In genomic region chr5:17355585-17356346, GRCh38 we compare ENCODE assay signal across 20 cellular contexts.
DNase-seq lines count a peak whose midpoint lies in the region; ATAC-seq and TF ChIP-seq lines count a peak whose summit lies in the region.
"Had no signal": no experiment of that assay in that cellular context is flagged by ENCODE, and none has a peak within 500 bp of the region (broad histone marks: within the 10 kb centered on the region; RNA-seq: fewer than 3 reads in every experiment).

No MANE protein-coding gene starts in this region.

- DNase-seq in AG10803 (ENCODE audit: low read depth) (peak; percentile 72), M059J (ENCODE audit: low read depth) (peak; percentile 81), chondrocyte (ENCODE audit: low spot score) (no peak), memory B cell (ENCODE audit: low spot score in 2 of 2) (peak in 1 of 2 donors; percentile 14), AG20443 (ENCODE audit: low spot score) (no peak), thyroid gland (no peak)
- no peak for DNase-seq in activated CD4-positive, CD25-positive, alpha-beta regulatory T cell (lab: John Stamatoyannopoulos, UW)
- no peak for DNase-seq in activated T-helper 1 cell treated with anti-CD3 and anti-CD28 coated beads, Interleukin-12 subunit alpha, Interleukin-12 subunit beta, Interleukin-2, Interleukin-4 antibody, amounts not matched to agents 30 ng/mL and 10 ng/mL and 1 ng/mL, durations not matched to agents 14 hours and 24 hours and 36 hours (ENCODE audit: low spot score)
- DNase-seq: activated CD4-positive, alpha-beta T cell treated with anti-CD3 and anti-CD28 coated beads, Interleukin-2, amount 10 ng/mL, durations not matched to agents 7 days and 5 days; C1 segment of cervical spinal cord; erythroblast; H7; midbrain; NCI-H1105 treated with DMSO at 0.1 percent for 48 hours; NCI-H446 treated with DMSO at 0.1 percent for 48 hours; posterior cingulate gyrus; stimulated activated CD4-positive, alpha-beta T cell treated with anti-CD3 and anti-CD28 coated beads, Interleukin-2, amount 100 ng/mL, for 24 hours; T-cell had no signal

- ATAC-seq in memory B cell (ENCODE audit: low read depth): peak; percentile 90
- ATAC-seq: T-cell had no signal

- H3K27me3 Mint-ChIP-seq in chondrocyte (ENCODE audit: low read depth) (no peaks in the 10 kb centered on the region), memory B cell (no peaks in the 10 kb centered on the region)
- no peaks in the 10 kb centered on the region for H3K27me3 Mint-ChIP-seq in activated T-helper 1 cell treated with anti-CD3 and anti-CD28 coated beads, Interleukin-12 subunit alpha, Interleukin-12 subunit beta, Interleukin-2, Interleukin-4 antibody, amounts not matched to agents 30 ng/mL and 10 ng/mL and 1 ng/mL, durations not matched to agents 14 hours and 24 hours and 36 hours (ENCODE audit: insufficient read depth)
- H3K27me3 Mint-ChIP-seq: activated CD4-positive, alpha-beta T cell treated with anti-CD3 and anti-CD28 coated beads, Interleukin-2, amount 10 ng/mL, durations not matched to agents 7 days and 5 days; T-cell had no signal

- TF ChIP-seq POLR2A in thyroid gland (IDR thresholded peaks at IDR 0.05): no peak

- TF ChIP-seq CTCF in AG10803 (conservative IDR thresholded peaks at IDR 0.05; ENCODE audit: low read length) (no peak), chondrocyte (IDR thresholded peaks at IDR 0.05) (no peak), thyroid gland (IDR thresholded peaks at IDR 0.05) (no peak)

- H3K27me3 ChIP-seq in thyroid gland: no peaks in the 10 kb centered on the region
- H3K27me3 ChIP-seq: vagina had no signal

- no peak overlapping the region for H3K4me3 ChIP-seq in AG10803 (ENCODE audit: low read length)
- H3K4me3 ChIP-seq in thyroid gland (replicated peaks in 1 of 3): no peak overlapping the region
- H3K4me3 ChIP-seq: vagina had no signal

- intact Hi-C loops in thyroid gland (cut with DNase I): no loop called here
- intact Hi-C loops in activated T-helper 1 cell treated with anti-CD3 and anti-CD28 coated beads, Interleukin-12 subunit alpha, Interleukin-12 subunit beta, Interleukin-2, Interleukin-4 antibody, amounts not matched to agents 30 ng/mL and 10 ng/mL and 1 ng/mL, durations not matched to agents 14 hours and 24 hours and 36 hours (cut with micrococcal nuclease): no loop called here

- H3K27ac Mint-ChIP-seq in chondrocyte (ENCODE audit: unreplicated experiment) (peak overlapping the region; percentile 57), memory B cell (peak overlapping the region; percentile 76)
- H3K27ac Mint-ChIP-seq in activated T-helper 1 cell treated with anti-CD3 and anti-CD28 coated beads, Interleukin-12 subunit alpha, Interleukin-12 subunit beta, Interleukin-2, Interleukin-4 antibody, amounts not matched to agents 30 ng/mL and 10 ng/mL and 1 ng/mL, durations not matched to agents 14 hours and 24 hours and 36 hours: no peak overlapping the region
- H3K27ac Mint-ChIP-seq: activated CD4-positive, alpha-beta T cell treated with anti-CD3 and anti-CD28 coated beads, Interleukin-2, amount 10 ng/mL, durations not matched to agents 7 days and 5 days; T-cell had no signal

- no peaks in the 10 kb centered on the region for H3K4me1 ChIP-seq in thyroid gland
- H3K4me1 ChIP-seq: vagina had no signal

- no peak overlapping the region for H3K27ac ChIP-seq in thyroid gland
- H3K27ac ChIP-seq: vagina had no signal

- H3K4me3 Mint-ChIP-seq in chondrocyte (ENCODE audit: unreplicated experiment): no peak overlapping the region
- H3K4me3 Mint-ChIP-seq in memory B cell: no peak overlapping the region
- H3K4me3 Mint-ChIP-seq in activated T-helper 1 cell treated with anti-CD3 and anti-CD28 coated beads, Interleukin-12 subunit alpha, Interleukin-12 subunit beta, Interleukin-2, Interleukin-4 antibody, amounts not matched to agents 30 ng/mL and 10 ng/mL and 1 ng/mL, durations not matched to agents 14 hours and 24 hours and 36 hours: no peak overlapping the region
- H3K4me3 Mint-ChIP-seq: activated CD4-positive, alpha-beta T cell treated with anti-CD3 and anti-CD28 coated beads, Interleukin-2, amount 10 ng/mL, durations not matched to agents 7 days and 5 days; brain; T-cell had no signal

- H3K36me3 ChIP-seq in thyroid gland: no peaks in the 10 kb centered on the region
- H3K36me3 ChIP-seq: vagina had no signal

- peaks cover 10% of the 10 kb centered on the region for H3K9me3 Mint-ChIP-seq in chondrocyte (ENCODE audit: low read depth)
- H3K9me3 Mint-ChIP-seq in memory B cell: peaks cover 3% of the 10 kb centered on the region
- peaks cover 9% of the 10 kb centered on the region for H3K9me3 Mint-ChIP-seq in activated T-helper 1 cell treated with anti-CD3 and anti-CD28 coated beads, Interleukin-12 subunit alpha, Interleukin-12 subunit beta, Interleukin-2, Interleukin-4 antibody, amounts not matched to agents 30 ng/mL and 10 ng/mL and 1 ng/mL, durations not matched to agents 14 hours and 24 hours and 36 hours

- peaks cover 18% of the 10 kb centered on the region for H3K4me1 Mint-ChIP-seq in chondrocyte (ENCODE audit: low read depth)
- peaks cover 8% of the 10 kb centered on the region for H3K4me1 Mint-ChIP-seq in memory B cell
- H3K4me1 Mint-ChIP-seq in activated T-helper 1 cell treated with anti-CD3 and anti-CD28 coated beads, Interleukin-12 subunit alpha, Interleukin-12 subunit beta, Interleukin-2, Interleukin-4 antibody, amounts not matched to agents 30 ng/mL and 10 ng/mL and 1 ng/mL, durations not matched to agents 14 hours and 24 hours and 36 hours (ENCODE audit: low read depth): no peaks in the 10 kb centered on the region
- H3K4me1 Mint-ChIP-seq: activated CD4-positive, alpha-beta T cell treated with anti-CD3 and anti-CD28 coated beads, Interleukin-2, amount 10 ng/mL, durations not matched to agents 7 days and 5 days; T-cell had no signal

- WGBS in thyroid gland, 2 donors: 91 to 92% methylated on average over 3 of the region's 3 CpGs

- H3K9me3 ChIP-seq in thyroid gland: no peaks in the 10 kb centered on the region
- H3K9me3 ChIP-seq: vagina had no signal

- H3K36me3 Mint-ChIP-seq in chondrocyte (ENCODE audit: low read depth): peaks cover 4% of the 10 kb centered on the region
- peaks cover 4% of the 10 kb centered on the region for H3K36me3 Mint-ChIP-seq in memory B cell
- H3K36me3 Mint-ChIP-seq in activated T-helper 1 cell treated with anti-CD3 and anti-CD28 coated beads, Interleukin-12 subunit alpha, Interleukin-12 subunit beta, Interleukin-2, Interleukin-4 antibody, amounts not matched to agents 30 ng/mL and 10 ng/mL and 1 ng/mL, durations not matched to agents 14 hours and 24 hours and 36 hours (ENCODE audit: low read depth): no peaks in the 10 kb centered on the region
- H3K36me3 Mint-ChIP-seq: brain, T-cell had no signal

Comparison
In these comparisons a context has a peak if more than half of its experiments do, and no peak if none do; other contexts are left out.
1. DNase-seq: peak in AG10803 (single experiment) and M059J (single experiment); none in chondrocyte (single experiment), AG20443 (single experiment), activated CD4-positive, CD25-positive, alpha-beta regulatory T cell (0 of 4), thyroid gland (0 of 2) and activated T-helper 1 cell treated with anti-CD3 and anti-CD28 coated beads, Interleukin-12 subunit alpha, Interleukin-12 subunit beta, Interleukin-2, Interleukin-4 antibody, amounts not matched to agents 30 ng/mL and 10 ng/mL and 1 ng/mL, durations not matched to agents 14 hours and 24 hours and 36 hours (single experiment).